Comparison of ENCODE assay signal across 15 cellular contexts in genomic region chr18:77622009-77622692, GRCh38.
DNase-seq lines count a peak whose midpoint lies in the region; ATAC-seq, FAIRE-seq and TF ChIP-seq lines count a peak whose summit lies in the region.
"Had no signal": no experiment of that assay in that cellular context is flagged by ENCODE, and none has a peak within 500 bp of the region (broad histone marks: within the 10 kb centered on the region; RNA-seq: fewer than 3 reads in every experiment).

No MANE protein-coding gene starts in this region.

- peak; percentile 66 for ATAC-seq in activated naive CD8-positive, alpha-beta T cell treated with anti-CD3 and anti-CD28 coated beads, Interleukin-2, amount 50 U/mL, for 24 hours
- ATAC-seq in HG02870 (IDR thresholded peaks at IDR 0.05; ENCODE audit: unreplicated experiment): no peak
- ATAC-seq in HG02885 (IDR thresholded peaks at IDR 0.05; ENCODE audit: poor library complexity, unreplicated experiment): no peak

- no peak for FAIRE-seq in small intestine (lab: Jason Lieb, UNC)
- FAIRE-seq: H54 had no signal

- TF ChIP-seq CTCF in KMS-11 (conservative IDR thresholded peaks at IDR 0.05; ENCODE audit: low read depth, low read length): no peak
- no peak for TF ChIP-seq CTCF in adrenal gland (IDR thresholded peaks at IDR 0.05)

- no peak overlapping the region for H3K4me3 ChIP-seq in KMS-11 (IDR thresholded peaks at IDR 0.05; ENCODE audit: insufficient read depth, low read depth, low read length)
- H3K4me3 ChIP-seq in small intestine (ENCODE audit: low read depth in 1 of 2, low read length in 2 of 2): no peak overlapping the region
- no peak overlapping the region for H3K4me3 ChIP-seq in adrenal gland
- H3K4me3 ChIP-seq: neural progenitor cell, right lobe of liver had no signal

- no peak overlapping the region for H3K4me3 Mint-ChIP-seq in activated CD4-positive, alpha-beta T cell treated with anti-CD3 and anti-CD28 coated beads, Interleukin-2, amount 10 ng/mL, durations not matched to agents 24 days and 14 days
- no peak overlapping the region for H3K4me3 Mint-ChIP-seq in activated naive CD8-positive, alpha-beta T cell treated with anti-CD3 and anti-CD28 coated beads, Interleukin-2, amount 50 U/mL, for 24 hours
- H3K4me3 Mint-ChIP-seq: activated T-helper 1 cell treated with anti-CD3 and anti-CD28 coated beads, Interleukin-12 subunit alpha, Interleukin-12 subunit beta, Interleukin-2, Interleukin-4 antibody, amounts not matched to agents 30 ng/mL and 10 ng/mL and 1 ng/mL, durations not matched to agents 14 hours and 24 hours and 36 hours; neural progenitor cell had no signal

- no peaks in the 10 kb centered on the region for H3K79me2 ChIP-seq in KMS-11 (ENCODE audit: insufficient read depth, low read depth)

- 56 to 68% (median 67%) methylated on average over 6 to 8 of the region's 8 CpGs for WGBS in small intestine, 3 donors
- WGBS in adrenal gland, 4 donors: 47 to 82% (median 63%) methylated on average over 4 to 8 of the region's 8 CpGs

- H3K27me3 ChIP-seq in KMS-11 (ENCODE audit: insufficient read depth, low read depth): no peaks in the 10 kb centered on the region
- H3K27me3 ChIP-seq in small intestine (ENCODE audit: control insufficient read depth in 2 of 2, insufficient read depth in 2 of 2, low read length in 2 of 2): no peaks in the 10 kb centered on the region
- H3K27me3 ChIP-seq in adrenal gland: no peaks in the 10 kb centered on the region
- H3K27me3 ChIP-seq: neural progenitor cell, right lobe of liver had no signal

- no peak for TF ChIP-seq POLR2A in adrenal gland (IDR thresholded peaks at IDR 0.05)

- peaks cover 1% of the 10 kb centered on the region for H3K4me1 Mint-ChIP-seq in activated CD4-positive, alpha-beta T cell treated with anti-CD3 and anti-CD28 coated beads, Interleukin-2, amount 10 ng/mL, durations not matched to agents 24 days and 14 days
- H3K4me1 Mint-ChIP-seq in activated naive CD8-positive, alpha-beta T cell treated with anti-CD3 and anti-CD28 coated beads, Interleukin-2, amount 50 U/mL, for 24 hours: peaks cover 7% of the 10 kb centered on the region
- H3K4me1 Mint-ChIP-seq: neural progenitor cell had no signal

- H3K36me3 ChIP-seq in KMS-11 (ENCODE audit: insufficient read depth) (no peaks in the 10 kb centered on the region), small intestine (ENCODE audit: control insufficient read depth in 2 of 2, insufficient read depth in 2 of 2, low read length in 2 of 2) (no peaks in the 10 kb centered on the region), adrenal gland (replicated peaks in 1 of 2) (no peaks in the 10 kb centered on the region)
- H3K36me3 ChIP-seq: neural progenitor cell, right lobe of liver had no signal

- no peaks in the 10 kb centered on the region for H4K20me1 ChIP-seq in KMS-11 (ENCODE audit: insufficient read depth)

- H3K4me1 ChIP-seq in KMS-11 (ENCODE audit: low read depth, poor library complexity, severe bottlenecking) (no peaks in the 10 kb centered on the region), small intestine (ENCODE audit: control insufficient read depth in 2 of 2, insufficient read depth in 1 of 2, low read depth in 1 of 2, low read length in 1 of 2) (no peaks in the 10 kb centered on the region), adrenal gland (replicated peaks in 1 of 2) (no peaks in the 10 kb centered on the region)
- H3K4me1 ChIP-seq: neural progenitor cell, right lobe of liver had no signal

- DNase-seq in activated CD4-positive, alpha-beta T cell treated with anti-CD3 and anti-CD28 coated beads for 48 hours: peak; percentile 11
- no peak for DNase-seq in activated CD4-positive, alpha-beta T cell treated with anti-CD3 and anti-CD28 coated beads, Interleukin-2, amount 10 ng/mL, durations not matched to agents 24 days and 14 days
- peak; percentile 3 for DNase-seq in activated naive CD8-positive, alpha-beta T cell treated with anti-CD3 and anti-CD28 coated beads, Interleukin-2, amount 50 U/mL, for 24 hours
- DNase-seq in small intestine (peak; percentile 34), adrenal gland (no peak)
- DNase-seq: right lobe of liver, SK-N-SH had no signal

- no peaks in the 10 kb centered on the region for H3K9me3 Mint-ChIP-seq in activated CD4-positive, alpha-beta T cell treated with anti-CD3 and anti-CD28 coated beads, Interleukin-2, amount 10 ng/mL, durations not matched to agents 24 days and 14 days
- H3K9me3 Mint-ChIP-seq in activated naive CD8-positive, alpha-beta T cell treated with anti-CD3 and anti-CD28 coated beads, Interleukin-2, amount 50 U/mL, for 24 hours: no peaks in the 10 kb centered on the region
- H3K9me3 Mint-ChIP-seq: activated T-helper 1 cell treated with anti-CD3 and anti-CD28 coated beads, Interleukin-12 subunit alpha, Interleukin-12 subunit beta, Interleukin-2, Interleukin-4 antibody, amounts not matched to agents 30 ng/mL and 10 ng/mL and 1 ng/mL, durations not matched to agents 14 hours and 24 hours and 36 hours; neural progenitor cell had no signal

- no peaks in the 10 kb centered on the region for H3K9me3 ChIP-seq in small intestine (ENCODE audit: control insufficient read depth, low read depth)
- no peaks in the 10 kb centered on the region for H3K9me3 ChIP-seq in adrenal gland (replicated peaks in 1 of 3)
- H3K9me3 ChIP-seq: right lobe of liver had no signal

- H3K27ac ChIP-seq in KMS-11 (no peak overlapping the region), small intestine (ENCODE audit: low read depth in 1 of 2, low read length in 1 of 2) (no peak overlapping the region), adrenal gland (no peak overlapping the region)
- H3K27ac ChIP-seq: HL-60, neural progenitor cell, right lobe of liver, VCaP had no signal

- no peaks in the 10 kb centered on the region for H3K36me3 Mint-ChIP-seq in activated CD4-positive, alpha-beta T cell treated with anti-CD3 and anti-CD28 coated beads, Interleukin-2, amount 10 ng/mL, durations not matched to agents 24 days and 14 days (ENCODE audit: low read depth)
- no peaks in the 10 kb centered on the region for H3K36me3 Mint-ChIP-seq in activated naive CD8-positive, alpha-beta T cell treated with anti-CD3 and anti-CD28 coated beads, Interleukin-2, amount 50 U/mL, for 24 hours (ENCODE audit: low read depth)
- H3K36me3 Mint-ChIP-seq: neural progenitor cell had no signal

- H3K27me3 Mint-ChIP-seq in activated CD4-positive, alpha-beta T cell treated with anti-CD3 and anti-CD28 coated beads, Interleukin-2, amount 10 ng/mL, durations not matched to agents 24 days and 14 days: no peaks in the 10 kb centered on the region
- H3K27me3 Mint-ChIP-seq in activated naive CD8-positive, alpha-beta T cell treated with anti-CD3 and anti-CD28 coated beads, Interleukin-2, amount 50 U/mL, for 24 hours: peaks cover 2% of the 10 kb centered on the region

- no peak overlapping the region for H3K4me2 ChIP-seq in KMS-11
- H3K4me2 ChIP-seq: neural progenitor cell, SK-N-SH had no signal

- no peak overlapping the region for H3K27ac Mint-ChIP-seq in activated CD4-positive, alpha-beta T cell treated with anti-CD3 and anti-CD28 coated beads, Interleukin-2, amount 10 ng/mL, durations not matched to agents 24 days and 14 days
- H3K27ac Mint-ChIP-seq in activated naive CD8-positive, alpha-beta T cell treated with anti-CD3 and anti-CD28 coated beads, Interleukin-2, amount 50 U/mL, for 24 hours: no peak overlapping the region
- H3K27ac Mint-ChIP-seq: activated T-helper 1 cell treated with anti-CD3 and anti-CD28 coated beads, Interleukin-12 subunit alpha, Interleukin-12 subunit beta, Interleukin-2, Interleukin-4 antibody, amounts not matched to agents 30 ng/mL and 10 ng/mL and 1 ng/mL, durations not matched to agents 14 hours and 24 hours and 36 hours; neural progenitor cell had no signal

- H3K9ac ChIP-seq in KMS-11: no peak overlapping the region
- H3K9ac ChIP-seq: neural progenitor cell, SK-N-SH had no signal

- H2AFZ ChIP-seq in KMS-11 (ENCODE audit: low read depth): peak overlapping the region; percentile 12; the same call in 1 of the 2 replicates
- H2AFZ ChIP-seq: neural progenitor cell had no signal

- intact Hi-C loops in activated CD4-positive, alpha-beta T cell treated with anti-CD3 and anti-CD28 coated beads, Interleukin-2, amount 10 ng/mL, durations not matched to agents 24 days and 14 days (cut with micrococcal nuclease): no loop called here
- intact Hi-C loops in adrenal gland (cut with DNase I): no loop called here

Comparison
In these comparisons a context has a peak if more than half of its experiments do, and no peak if none do; other contexts are left out.
1. DNase-seq: peak in activated CD4-positive, alpha-beta T cell treated with anti-CD3 and anti-CD28 coated beads for 48 hours (single experiment), activated naive CD8-positive, alpha-beta T cell treated with anti-CD3 and anti-CD28 coated beads, Interleukin-2, amount 50 U/mL, for 24 hours (single experiment) and small intestine (single experiment); none in activated CD4-positive, alpha-beta T cell treated with anti-CD3 and anti-CD28 coated beads, Interleukin-2, amount 10 ng/mL, durations not matched to agents 24 days and 14 days (single experiment) and adrenal gland (0 of 7).